In genomic region chr5:151615431-151615830, GRCh38 we compare ENCODE assay signal across 14 cellular contexts. TPM values are rescaled to one million over a fixed set of nuclear protein-coding genes. Genes with fewer than 3 reads are reported as not detected.
A peak's percentile ranks its signal among the peaks of the same experiment; 100 is the strongest.
DNase-seq lines count a peak whose midpoint lies in the region; ATAC-seq lines count a peak whose summit lies in the region.
"Had no signal": no experiment of that assay in that cellular context is flagged by ENCODE, and none has a peak within 500 bp of the region (broad histone marks: within the 10 kb centered on the region; RNA-seq: fewer than 3 reads in every experiment).

No MANE protein-coding gene starts in this region.

- peak overlapping the region; percentile 87 for H3K27ac ChIP-seq in epithelial cell of prostate
- H3K27ac ChIP-seq: gastroesophageal sphincter had no signal

- H3K9me3 Mint-ChIP-seq in stimulated activated effector memory CD8-positive, alpha-beta T cell treated with anti-CD3 and anti-CD28 coated beads, Interleukin-12 subunit alpha, Interleukin-12 subunit beta, amount 100 ng/mL, for 72 hours = no peaks in the 10 kb centered on the region
- H3K9me3 Mint-ChIP-seq: nephron had no signal

- ATAC-seq in HG03378 (IDR thresholded peaks at IDR 0.05; ENCODE audit: unreplicated experiment) (peak; percentile 32), left colon (no peak)
- ATAC-seq in stimulated activated effector memory CD8-positive, alpha-beta T cell treated with anti-CD3 and anti-CD28 coated beads, Interleukin-12 subunit alpha, Interleukin-12 subunit beta, amount 100 ng/mL, for 72 hours = peak; percentile 73
- ATAC-seq: gastroesophageal sphincter had no signal

- peaks cover 34% of the 10 kb centered on the region for H3K4me1 Mint-ChIP-seq in stimulated activated effector memory CD8-positive, alpha-beta T cell treated with anti-CD3 and anti-CD28 coated beads, Interleukin-12 subunit alpha, Interleukin-12 subunit beta, amount 100 ng/mL, for 72 hours

- intact Hi-C loops in left colon (cut with DNase I, micrococcal nuclease) = no loop called here

- H3K36me3 Mint-ChIP-seq in stimulated activated effector memory CD8-positive, alpha-beta T cell treated with anti-CD3 and anti-CD28 coated beads, Interleukin-12 subunit alpha, Interleukin-12 subunit beta, amount 100 ng/mL, for 72 hours = peaks cover 13% of the 10 kb centered on the region

- DNase-seq in activated T-cell treated with anti-CD3 and anti-CD28 coated beads for 24 hours (ENCODE audit: low read depth) (peak; percentile 9), epithelial cell of prostate (ENCODE audit: low read depth, low spot score) (peak; percentile 100), NCI-H1436 treated with DMSO at 0.1 percent for 48 hours (lab: John Stamatoyannopoulos, UW) (no peak), LoVo (ENCODE audit: low spot score) (no peak), left colon (no peak)
- no peak for DNase-seq in activated T-cell treated with anti-CD3 and anti-CD28 coated beads, Interleukin-2, amount 50 U/mL, for 1 hour
- DNase-seq in stimulated activated effector memory CD8-positive, alpha-beta T cell treated with anti-CD3 and anti-CD28 coated beads, Interleukin-12 subunit alpha, Interleukin-12 subunit beta, amount 100 ng/mL, for 72 hours (ENCODE audit: low spot score in 2 of 2) = no peak
- DNase-seq: DMS 273 treated with DMSO at 0.1 percent for 48 hours; effector CD8-positive, alpha-beta T cell; KBM-7; NCI-H2081 treated with DMSO at 0.1 percent for 48 hours had no signal

- H3K27ac Mint-ChIP-seq in stimulated activated effector memory CD8-positive, alpha-beta T cell treated with anti-CD3 and anti-CD28 coated beads, Interleukin-12 subunit alpha, Interleukin-12 subunit beta, amount 100 ng/mL, for 72 hours = no peak overlapping the region
- H3K27ac Mint-ChIP-seq: nephron had no signal

- H3K4me3 Mint-ChIP-seq in stimulated activated effector memory CD8-positive, alpha-beta T cell treated with anti-CD3 and anti-CD28 coated beads, Interleukin-12 subunit alpha, Interleukin-12 subunit beta, amount 100 ng/mL, for 72 hours = no peak overlapping the region
- H3K4me3 Mint-ChIP-seq: nephron had no signal

RNA-seq across cellular contexts. Expression of gene FAT2, which starts 24.3 kb away (rescaled TPM):
- not detected for total RNA-seq in left colon

Comparison
In these comparisons a context has a peak if more than half of its experiments do, and no peak if none do; other contexts are left out.
1. DNase-seq: peak in activated T-cell treated with anti-CD3 and anti-CD28 coated beads for 24 hours (single experiment) and epithelial cell of prostate (single experiment); none in activated T-cell treated with anti-CD3 and anti-CD28 coated beads, Interleukin-2, amount 50 U/mL, for 1 hour (single experiment), stimulated activated effector memory CD8-positive, alpha-beta T cell treated with anti-CD3 and anti-CD28 coated beads, Interleukin-12 subunit alpha, Interleukin-12 subunit beta, amount 100 ng/mL, for 72 hours (0 of 2), NCI-H1436 treated with DMSO at 0.1 percent for 48 hours (single experiment), LoVo (single experiment) and left colon (0 of 2).